Comparison of ENCODE assay signal across 1 cellular context in genomic region chr11:76599041-76600013, GRCh38.
TF ChIP-seq lines count a peak whose summit lies in the region.

No MANE protein-coding gene starts in this region.

TF ChIP-seq in SK-N-SH, 30 proteins besides CTCF, POLR2A, EP300 and RAD21 (continued from another document):
- TF ChIP-seq REST (IDR thresholded peaks at IDR 0.05; ENCODE audit: low read depth, low read length) (no peak), FOSL2 (IDR thresholded peaks at IDR 0.05; ENCODE audit: borderline replicate concordance, low read depth) (no peak), GATA2 (CRISPR knock-in tag; IDR thresholded peaks at IDR 0.05) (no peak), MAX (IDR thresholded peaks at IDR 0.05; ENCODE audit: low read depth) (no peak), IRF3 (IDR thresholded peaks at IDR 0.05; ENCODE audit: low read depth, low read length) (no peak), JUND (IDR thresholded peaks at IDR 0.05) (no peak), SIN3A (IDR thresholded peaks at IDR 0.05; ENCODE audit: borderline replicate concordance, low read depth, low read length) (no peak), NRF1 (IDR thresholded peaks at IDR 0.05; ENCODE audit: low read depth, low read length) (no peak), RFX5 (IDR thresholded peaks at IDR 0.05; ENCODE audit: low read length) (no peak)
